Comparison of ENCODE assay signal across 27 cellular contexts in genomic region chr20:3315110-3315509, GRCh38.
DNase-seq lines count a peak whose midpoint lies in the region; ATAC-seq and TF ChIP-seq lines count a peak whose summit lies in the region.
"Had no signal": no experiment of that assay in that cellular context is flagged by ENCODE, and none has a peak within 500 bp of the region (broad histone marks: within the 10 kb centered on the region; RNA-seq: fewer than 3 reads in every experiment).

No MANE protein-coding gene starts in this region.

- no peaks in the 10 kb centered on the region for H3K27me3 ChIP-seq in psoas muscle (ENCODE audit: insufficient read depth in 3 of 3, low read length in 2 of 3)
- H3K27me3 ChIP-seq: SJSA1 had no signal

- H3K36me3 Mint-ChIP-seq in activated T-helper 17 cell treated with anti-CD3 and anti-CD28 coated beads, Interleukin-2, amount 50 U/mL, for 72 hours (ENCODE audit: low read depth): peaks cover 29% of the 10 kb centered on the region

- H3K27ac Mint-ChIP-seq in activated T-helper 17 cell treated with anti-CD3 and anti-CD28 coated beads, Interleukin-2, amount 50 U/mL, for 72 hours: peak overlapping the region; percentile 16
- H3K27ac Mint-ChIP-seq: CD8-positive, alpha-beta T cell; memory B cell; stimulated activated naive CD8-positive, alpha-beta T cell treated with anti-CD3 and anti-CD28 coated beads, Interleukin-15, Interleukin-2, amounts not matched to agents 100 ng/mL and 50 ng/mL, for 24 hours; T-helper 2 cell treated with Interferon-gamma antibody and Interleukin-4, amounts not matched to agents 5 μg/mL and 100 μg/mL, for 36 hours; type B pancreatic cell had no signal

- no peak for TF ChIP-seq CTCF in psoas muscle (IDR thresholded peaks at IDR 0.05)

- WGBS in psoas muscle, 3 donors: 37 to 76% (median 45%) methylated on average over 2 of the region's 2 CpGs

- no peaks in the 10 kb centered on the region for H3K9me3 ChIP-seq in psoas muscle
- H3K9me3 ChIP-seq: SJSA1 had no signal

- H3K9me3 Mint-ChIP-seq in activated T-helper 17 cell treated with anti-CD3 and anti-CD28 coated beads, Interleukin-2, amount 50 U/mL, for 72 hours: no peaks in the 10 kb centered on the region
- H3K9me3 Mint-ChIP-seq: CD8-positive, alpha-beta T cell; memory B cell; naive thymus-derived CD8-positive, alpha-beta T cell; stimulated activated naive CD8-positive, alpha-beta T cell treated with anti-CD3 and anti-CD28 coated beads, Interleukin-15, Interleukin-2, amounts not matched to agents 100 ng/mL and 50 ng/mL, for 24 hours; T-helper 2 cell treated with Interferon-gamma antibody and Interleukin-4, amounts not matched to agents 5 μg/mL and 100 μg/mL, for 36 hours; type B pancreatic cell had no signal

- H3K27me3 Mint-ChIP-seq in activated T-helper 17 cell treated with anti-CD3 and anti-CD28 coated beads, Interleukin-2, amount 50 U/mL, for 72 hours: no peaks in the 10 kb centered on the region
- H3K27me3 Mint-ChIP-seq: memory B cell; naive thymus-derived CD8-positive, alpha-beta T cell; stimulated activated naive CD8-positive, alpha-beta T cell treated with anti-CD3 and anti-CD28 coated beads, Interleukin-15, Interleukin-2, amounts not matched to agents 100 ng/mL and 50 ng/mL, for 24 hours; type B pancreatic cell had no signal

- no peak for ATAC-seq in activated T-helper 17 cell treated with anti-CD3 and anti-CD28 coated beads, Interleukin-2, amount 50 U/mL, for 72 hours (replicated peaks)
- ATAC-seq in esophagus mucosa (peak; percentile 51), psoas muscle (no peak)
- ATAC-seq: CD8-positive, alpha-beta T cell; naive thymus-derived CD8-positive, alpha-beta T cell had no signal

- in situ Hi-C loops in G401 (cut with HindIII; ENCODE audit: low sequenced_read_pairs): no loop called here

- DNase-seq in G401 (ENCODE audit: low spot score): peak; percentile 23
- no peak for DNase-seq in psoas muscle
- no peak for DNase-seq in islet precursor cell
- no peak for DNase-seq in DMS114 treated with DMSO at 0.1 percent for 48 hours (lab: John Stamatoyannopoulos, UW; ENCODE audit: unreplicated experiment)
- DNase-seq in AML-193 (lab: John Stamatoyannopoulos, UW): no peak
- DNase-seq in OCI-M1 (lab: John Stamatoyannopoulos, UW): no peak
- DNase-seq: activated CD4-positive, alpha-beta T cell treated with anti-CD3 and anti-CD28 coated beads, Interleukin-2, amount 50 U/mL, for 48 hours; activated gamma-delta T cell treated with Interleukin-2 at 50 U/mL for 16 hours; amniotic stem cell; CD8-positive, alpha-beta T cell; DMS53; effector CD4-positive, alpha-beta T cell; MV-4-11; naive thymus-derived CD8-positive, alpha-beta T cell; NCI-H1694 treated with DMSO at 0.1 percent for 48 hours; NCI-H2227 treated with DMSO at 0.1 percent for 48 hours; NCI-H82; small intestine; stimulated activated CD4-positive, alpha-beta T cell treated with anti-CD3 and anti-CD28 coated beads, Interleukin-2, amount 100 ng/mL, for 48 hours had no signal

- H3K4me1 Mint-ChIP-seq in activated T-helper 17 cell treated with anti-CD3 and anti-CD28 coated beads, Interleukin-2, amount 50 U/mL, for 72 hours: no peaks in the 10 kb centered on the region
- H3K4me1 Mint-ChIP-seq: memory B cell had no signal

- H3K27ac ChIP-seq in psoas muscle: peak overlapping the region; percentile 73
- H3K27ac ChIP-seq: parathyroid adenoma, SJSA1 had no signal

- H3K36me3 ChIP-seq in psoas muscle (ENCODE audit: insufficient read depth in 1 of 2, low read depth in 1 of 2): peaks cover 0 to 34% of the 10 kb centered on the region in 2 donors

- no peak overlapping the region for H3K4me3 Mint-ChIP-seq in activated T-helper 17 cell treated with anti-CD3 and anti-CD28 coated beads, Interleukin-2, amount 50 U/mL, for 72 hours
- H3K4me3 Mint-ChIP-seq: CD8-positive, alpha-beta T cell; memory B cell; naive thymus-derived CD8-positive, alpha-beta T cell; stimulated activated naive CD8-positive, alpha-beta T cell treated with anti-CD3 and anti-CD28 coated beads, Interleukin-15, Interleukin-2, amounts not matched to agents 100 ng/mL and 50 ng/mL, for 24 hours; T-helper 2 cell treated with Interferon-gamma antibody and Interleukin-4, amounts not matched to agents 5 μg/mL and 100 μg/mL, for 36 hours; type B pancreatic cell had no signal

- peaks cover 42% of the 10 kb centered on the region for H3K4me1 ChIP-seq in psoas muscle

- intact Hi-C loops in psoas muscle (cut with DNase I): loop anchor here (5.0 kb wide), 2 partner anchors 198 to 263 kb away; no protein-coding TSS in a partner anchor

- H3K4me3 ChIP-seq in psoas muscle: no peak overlapping the region
- H3K4me3 ChIP-seq: SJSA1 had no signal
